8 cellular contexts compared by ENCODE assay signal in the genomic region with DNA sequence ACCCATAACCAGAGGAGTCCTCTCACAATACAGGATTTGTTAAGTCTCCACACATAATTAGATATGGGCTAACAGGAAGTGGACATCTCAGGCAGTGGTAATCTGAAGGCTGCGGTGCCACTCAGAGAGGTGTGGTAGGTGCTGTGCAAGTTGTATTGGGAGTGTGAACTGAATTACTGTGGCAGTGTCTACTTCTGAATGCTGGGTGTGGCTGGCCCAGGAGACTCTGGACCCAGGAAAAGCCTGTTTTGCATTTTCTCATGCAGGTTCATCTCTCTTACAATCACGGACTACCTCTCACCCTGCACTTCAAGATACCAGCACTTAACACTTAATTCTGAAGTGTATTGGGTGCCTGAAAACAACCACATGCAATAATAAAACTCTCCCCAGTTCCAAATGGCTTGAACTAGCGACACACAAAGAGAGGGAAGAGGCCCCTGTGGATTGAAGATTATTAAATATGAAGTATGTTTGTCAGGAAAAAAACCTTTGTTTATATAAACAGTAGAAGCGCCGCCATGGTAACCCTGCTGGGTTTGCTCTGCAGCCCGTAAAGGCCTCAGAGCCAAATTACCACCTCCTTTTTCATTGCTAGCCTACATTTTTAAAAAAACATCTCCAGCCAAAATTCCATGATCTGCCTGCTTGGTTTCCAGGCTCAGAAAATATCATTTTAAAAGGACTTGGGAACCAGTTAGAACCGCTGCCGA.
A peak's percentile ranks its signal among the peaks of the same experiment; 100 is the strongest.
DNase-seq lines count a peak whose midpoint lies in the region; ATAC-seq and TF ChIP-seq lines count a peak whose summit lies in the region.

No MANE protein-coding gene starts in this region.

- no peak overlapping the region for H3K56ac ChIP-seq in H9 (ENCODE audit: insufficient read length, low read depth, low read length)

- H3K23ac ChIP-seq in H9 (ENCODE audit: insufficient read length, low read depth, low read length), result no peak overlapping the region

- no peaks in the 10 kb centered on the region for H3K9me2 ChIP-seq in SK-N-SH

- no peak overlapping the region for H3K4me3 ChIP-seq in SK-N-SH (ENCODE audit: low read depth in 2 of 2, low read length in 1 of 2)
- H3K4me3 ChIP-seq in heart left ventricle, result no peak overlapping the region
- H3K4me3 ChIP-seq in skin epidermis, result no peak overlapping the region

- intact Hi-C loops in heart left ventricle (cut with DNase I), result loop anchor here (2.0 to 10.0 kb wide), 10 partner anchors 87 to 367 kb away; partner anchors contain the start of gene ANTXR1 (in 5 of the 10)

- no CpG with 5 or more reads among the region's 8 CpGs for WGBS in H9 (ENCODE audit: extremely low coverage, insufficient read length, low lambda C conversion rate)
- WGBS in SK-N-SH (ENCODE audit: low lambda C conversion rate), result 84% methylated on average over 8 of the region's 8 CpGs
- WGBS in heart left ventricle, 4 donors, result 48 to 65% (median 54%) methylated on average over 8 of the region's 8 CpGs

- H3K9me3 ChIP-seq in H9 (ENCODE audit: control insufficient read depth, low read depth, low read length) (no peaks in the 10 kb centered on the region), SK-N-SH (no peaks in the 10 kb centered on the region), heart left ventricle (peaks cover 0 to 9% (median 2%) of the 10 kb centered on the region in 12 donors)

- POLR2A ChIA-PET in SK-N-SH (lab: Yijun Ruan, JAX), result no interaction called here

- H2AFZ ChIP-seq in H9 (ENCODE audit: low read length) (no peak overlapping the region), SK-N-SH (ENCODE audit: low read depth) (no peak overlapping the region)

- H3K79me2 ChIP-seq in H9 (ENCODE audit: insufficient read depth, low read length) (no peaks in the 10 kb centered on the region), SK-N-SH (ENCODE audit: insufficient read depth) (no peaks in the 10 kb centered on the region)

- no peak overlapping the region for H2BK5ac ChIP-seq in H9 (ENCODE audit: insufficient read length, low read length)

- no peak overlapping the region for H3K4me2 ChIP-seq in H9 (ENCODE audit: insufficient read depth, insufficient read length, low read length)
- no peak overlapping the region for H3K4me2 ChIP-seq in SK-N-SH

- no peak overlapping the region for H2AK5ac ChIP-seq in H9 (ENCODE audit: insufficient read length, low read length)

- DNase-seq in H9, result no peak
- DNase-seq in SK-N-SH, result peak; percentile 37
- DNase-seq in heart left ventricle, result peak in 3 of 5 donors; percentile 46 to 73 (median 60)
- no peak for DNase-seq in activated T-cell treated with anti-CD3 and anti-CD28 coated beads for 4 hours

- H3K27ac Mint-ChIP-seq in H9, result peak overlapping the region; percentile 38 to 95 (median 60); a peak in 3 of 7 replicates

- H2BK15ac ChIP-seq in H9 (ENCODE audit: low read depth, low read length), result no peak overlapping the region

- no peaks in the 10 kb centered on the region for H3K36me3 ChIP-seq in SK-N-SH (replicated peaks in 1 of 2; ENCODE audit: control insufficient read depth in 1 of 2, insufficient read depth in 2 of 2, low read length in 1 of 2)
- H3K36me3 ChIP-seq in heart left ventricle, result no peaks in the 10 kb centered on the region

- no peak overlapping the region; the same call in 1 of the 2 replicates for H3K14ac ChIP-seq in H9 (ENCODE audit: insufficient read depth, low read length)

- TF ChIP-seq EP300 in SK-N-SH (IDR thresholded peaks at IDR 0.05; ENCODE audit: borderline replicate concordance in 1 of 2, low read depth in 1 of 2, low read length in 1 of 2), result no peak

- H4K91ac ChIP-seq in H9 (ENCODE audit: insufficient read length, low read depth, low read length), result no peak overlapping the region

- peaks cover 3 to 16% (median 7%) of the 10 kb centered on the region in 3 experiments for H3K36me3 Mint-ChIP-seq in H9 (ENCODE audit: insufficient read depth in 1 of 3, low read depth in 3 of 3)

- peaks cover 11% of the 10 kb centered on the region for H3K23me2 ChIP-seq in H9 (ENCODE audit: insufficient read length, low read depth, low read length, poor library complexity, severe bottlenecking)

- peaks cover 14 to 17% of the 10 kb centered on the region in 2 experiments for H3K4me1 Mint-ChIP-seq in H9

- CTCF ChIA-PET in SK-N-SH (lab: Yijun Ruan, JAX), result interaction anchor here (0.7 to 6.3 kb wide), 7 partner anchors 15 to 384 kb away, joined by 3 to 107 read pairs (median 4); partner anchors contain the start of gene ANTXR1

- H3K27me3 ChIP-seq in H9 (ENCODE audit: insufficient read depth, low read length) (no peaks in the 10 kb centered on the region; the same call in 1 of the 2 replicates), SK-N-SH (ENCODE audit: insufficient read depth) (no peaks in the 10 kb centered on the region), heart left ventricle (peaks cover 0 to 22% (median 0%) of the 10 kb centered on the region in 9 donors)

- TF ChIP-seq POLR2A in heart left ventricle (IDR thresholded peaks at IDR 0.05), result no peak

- TF ChIP-seq RAD21 in SK-N-SH (IDR thresholded peaks at IDR 0.05; ENCODE audit: low read length), result no peak

- ATAC-seq in heart left ventricle (peak in 2 of 4 donors; percentile 9 to 44), HG03097 (IDR thresholded peaks at IDR 0.05; ENCODE audit: low FRiP score, unreplicated experiment) (no peak), GM21381 (IDR thresholded peaks at IDR 0.05; ENCODE audit: unreplicated experiment) (no peak), HG03342 (IDR thresholded peaks at IDR 0.05; ENCODE audit: unreplicated experiment) (no peak)

- H3K27ac ChIP-seq in H9 (ENCODE audit: insufficient read length, low read depth, low read length) (no peak overlapping the region), SK-N-SH (ENCODE audit: low read depth in 2 of 2, low read length in 1 of 2) (peak overlapping the region in 1 of 2 experiments; percentile 59; a peak in 3 of 4 replicates), heart left ventricle (peak overlapping the region; percentile 38 to 85 (median 66)), skin epidermis (peak overlapping the region; percentile 27 to 91 (median 73))

- no peak overlapping the region for H3T11ph ChIP-seq in H9 (ENCODE audit: low read length)

- H3K4me1 ChIP-seq in H9 (ENCODE audit: insufficient read depth, low read length) (no peaks in the 10 kb centered on the region), SK-N-SH (ENCODE audit: control insufficient read depth in 1 of 2, insufficient read depth in 2 of 2, low read depth in 1 of 2, low read length in 1 of 2) (peaks cover 0 to 16% of the 10 kb centered on the region in 2 experiments; a peak in 1 of 4 replicates), heart left ventricle (peaks cover 0 to 58% (median 30%) of the 10 kb centered on the region in 12 donors)

- H4K20me1 ChIP-seq in H9 (ENCODE audit: control insufficient read depth, insufficient read depth, insufficient read length) (no peaks in the 10 kb centered on the region), SK-N-SH (ENCODE audit: insufficient read depth) (no peaks in the 10 kb centered on the region)

- H3K4ac ChIP-seq in H9 (ENCODE audit: low read depth, low read length), result no peak overlapping the region; the same call in 1 of the 2 replicates

- H3K9ac ChIP-seq in H9 (ENCODE audit: extremely low read depth, insufficient read length, low read length) (no peak overlapping the region), SK-N-SH (no peak overlapping the region; the same call in 1 of the 2 replicates)

- TF ChIP-seq CTCF in H9 (conservative IDR thresholded peaks at IDR 0.05), result no peak
- no peak for TF ChIP-seq CTCF in SK-N-SH (IDR thresholded peaks at IDR 0.05)
- no peak for TF ChIP-seq CTCF in heart left ventricle (IDR thresholded peaks at IDR 0.05)

- no peak overlapping the region for H2BK20ac ChIP-seq in H9 (ENCODE audit: low read depth, low read length, poor library complexity, severe bottlenecking)

- H4K8ac ChIP-seq in H9 (replicated peaks; ENCODE audit: insufficient read length, low read depth, low read length), result no peak overlapping the region

- H3K9me3 Mint-ChIP-seq in H9, result peaks cover 3 to 12% of the 10 kb centered on the region in 2 experiments; a peak in 3 of 5 replicates

- H3K18ac ChIP-seq in H9 (ENCODE audit: insufficient read length, low read depth, low read length), result peak overlapping the region; percentile 54

- H2BK120ac ChIP-seq in H9 (ENCODE audit: low read depth, low read length, poor library complexity, severe bottlenecking), result no peak overlapping the region

- H3K79me1 ChIP-seq in H9 (ENCODE audit: insufficient read depth, low read depth, low read length, poor library complexity, severe bottlenecking), result no peaks in the 10 kb centered on the region

- H3F3A ChIP-seq in SK-N-SH (replicated peaks; ENCODE audit: insufficient read depth), result peaks cover 5% of the 10 kb centered on the region

- H2BK12ac ChIP-seq in H9 (ENCODE audit: insufficient read length, low read depth, low read length), result no peak overlapping the region

- no peak overlapping the region; a peak in 1 of 5 replicates for H3K4me3 Mint-ChIP-seq in H9

- H3K27me3 Mint-ChIP-seq in H9 (ENCODE audit: low read depth), result peaks cover 36% of the 10 kb centered on the region

- H4K5ac ChIP-seq in H9 (ENCODE audit: insufficient read length, low read depth, low read length), result no peak overlapping the region

TF ChIP-seq in SK-N-SH, 30 proteins besides CTCF, POLR2A, EP300 and RAD21:
- TF ChIP-seq PBX3 (IDR thresholded peaks at IDR 0.05) (peak; percentile 14; the same call in 1 of the 2 replicates), ZBTB33 (IDR thresholded peaks at IDR 0.05; ENCODE audit: borderline replicate concordance, low read depth) (no peak)

Comparison
In these comparisons a context has a peak if more than half of its experiments do, and no peak if none do; other contexts are left out.
1. DNase-seq: peak in SK-N-SH (single experiment) and heart left ventricle (3 of 5); none in H9 (single experiment) and activated T-cell treated with anti-CD3 and anti-CD28 coated beads for 4 hours (single experiment).